8 cellular contexts compared by ENCODE assay signal in the genomic region with DNA sequence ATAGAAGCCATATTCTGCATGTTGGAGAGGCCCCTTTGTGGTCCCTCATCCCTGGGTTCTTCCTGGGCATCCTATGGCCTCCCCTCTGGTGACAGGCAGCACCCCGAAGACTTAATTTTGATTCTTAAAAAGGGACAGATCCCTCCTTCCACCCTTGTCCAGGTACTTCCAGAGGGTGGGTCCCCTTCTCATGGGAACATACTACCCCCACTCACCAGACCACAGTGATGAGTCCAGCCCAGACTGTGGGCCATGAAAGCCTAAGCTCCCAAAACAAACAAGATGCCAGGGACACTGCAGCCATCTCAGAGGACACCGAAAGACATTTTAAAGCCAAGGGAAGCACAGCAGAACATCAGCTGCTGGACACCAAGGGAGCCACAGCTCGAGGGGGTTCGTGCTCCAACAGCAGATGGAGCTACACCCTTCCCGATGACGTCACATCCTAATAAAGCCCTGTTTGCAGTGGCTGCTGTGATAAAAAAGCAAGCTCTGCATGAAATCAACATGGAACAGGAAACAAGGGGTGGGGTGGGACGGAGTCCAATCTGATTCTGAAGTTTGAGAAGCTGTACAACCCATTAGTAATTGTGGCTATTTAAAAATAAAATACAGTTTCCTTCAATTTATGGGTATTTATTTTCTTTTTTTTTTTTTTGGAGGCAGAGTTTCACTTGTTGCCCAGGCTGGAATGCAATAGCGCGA. TPM values are rescaled to one million over a fixed set of nuclear protein-coding genes. Genes with fewer than 3 reads are reported as not detected.
DNase-seq lines count a peak whose midpoint lies in the region; ATAC-seq, FAIRE-seq and TF ChIP-seq lines count a peak whose summit lies in the region.

No MANE protein-coding gene starts in this region.

- H4K20me1 ChIP-seq in astrocyte (ENCODE audit: insufficient read depth, low read length) = peaks cover 100% of the 10 kb centered on the region

- ATAC-seq in heart left ventricle (peak; percentile 77 to 94 (median 90)), HG03521 (IDR thresholded peaks at IDR 0.05; ENCODE audit: unreplicated experiment) (no peak)

- intact Hi-C loops in activated CD4-positive, alpha-beta T cell treated with anti-CD3 and anti-CD28 coated beads, Interleukin-2, amount 10 ng/mL, durations not matched to agents 24 days and 14 days (cut with micrococcal nuclease) = no loop called here
- intact Hi-C loops in heart left ventricle (cut with DNase I) = loop anchor here in 7 of 10 donors (2.0 to 5.0 kb wide), 3 partner anchors 32 to 49 kb away; partner anchors contain the start of gene GNB1 (in 7 of the 7)

- no peak for TF ChIP-seq POLR2A in heart left ventricle (IDR thresholded peaks at IDR 0.05)

- H3K36me3 ChIP-seq in astrocyte (ENCODE audit: insufficient read depth, low read length) (peaks cover 3% of the 10 kb centered on the region), heart left ventricle (peaks cover 0 to 4% (median 0%) of the 10 kb centered on the region in 9 donors)

- WGBS in heart left ventricle, 4 donors = 21 to 33% (median 25%) methylated on average over 9 of the region's 9 CpGs

- no peak for FAIRE-seq in astrocyte (lab: Jason Lieb, UNC)

- peak overlapping the region; percentile 68 for H3K4me2 ChIP-seq in astrocyte (ENCODE audit: low read length)

- H3K27me3 Mint-ChIP-seq in activated CD4-positive, alpha-beta T cell treated with anti-CD3 and anti-CD28 coated beads, Interleukin-2, amount 10 ng/mL, durations not matched to agents 24 days and 14 days = no peaks in the 10 kb centered on the region
- H3K27me3 Mint-ChIP-seq in astrocyte (ENCODE audit: low read depth, unreplicated experiment) = no peaks in the 10 kb centered on the region

- H3K27ac ChIP-seq in astrocyte (ENCODE audit: low read depth, low read length) (peak overlapping the region; percentile 33), heart left ventricle (peak overlapping the region; percentile 73 to 89 (median 83))

- TF ChIP-seq CTCF in astrocyte (IDR thresholded peaks at IDR 0.05; ENCODE audit: insufficient read depth, low read depth, low read length) = peak; percentile 28
- TF ChIP-seq CTCF in heart left ventricle (IDR thresholded peaks at IDR 0.05) = peak in 11 of 12 donors; percentile 17 to 80 (median 53)
- no peak for TF ChIP-seq CTCF in GM10266 (IDR thresholded peaks at IDR 0.05; ENCODE audit: control insufficient read depth, insufficient read depth, low read depth, missing control alignments)

- H3K36me3 Mint-ChIP-seq in activated CD4-positive, alpha-beta T cell treated with anti-CD3 and anti-CD28 coated beads, Interleukin-2, amount 10 ng/mL, durations not matched to agents 24 days and 14 days (ENCODE audit: low read depth) = peaks cover 4% of the 10 kb centered on the region
- H3K36me3 Mint-ChIP-seq in astrocyte (ENCODE audit: low read depth, unreplicated experiment) = peaks cover 5% of the 10 kb centered on the region

- H3K4me1 ChIP-seq in astrocyte (ENCODE audit: insufficient read depth, low read length) (peaks cover 15% of the 10 kb centered on the region), heart left ventricle (peaks cover 20 to 95% (median 78%) of the 10 kb centered on the region in 12 donors)

- H3K9me3 ChIP-seq in astrocyte (ENCODE audit: insufficient read depth, low read depth, low read length) (no peaks in the 10 kb centered on the region), heart left ventricle (no peaks in the 10 kb centered on the region)

- H3K27me3 ChIP-seq in astrocyte (ENCODE audit: insufficient read depth, low read length) (no peaks in the 10 kb centered on the region), heart left ventricle (no peaks in the 10 kb centered on the region)

- peaks cover 37% of the 10 kb centered on the region for H3K4me1 Mint-ChIP-seq in activated CD4-positive, alpha-beta T cell treated with anti-CD3 and anti-CD28 coated beads, Interleukin-2, amount 10 ng/mL, durations not matched to agents 24 days and 14 days
- H3K4me1 Mint-ChIP-seq in astrocyte (ENCODE audit: low read depth, unreplicated experiment) = peaks cover 36% of the 10 kb centered on the region

- H3K4me3 ChIP-seq in astrocyte (ENCODE audit: insufficient read depth, low read depth, low read length) (no peak overlapping the region), heart left ventricle (peak overlapping the region in 9 of 12 donors; percentile 14 to 38 (median 35))

- peaks cover 99% of the 10 kb centered on the region for H3K79me2 ChIP-seq in astrocyte (ENCODE audit: insufficient read depth, low read length)

- DNase-seq in activated CD4-positive, alpha-beta T cell treated with anti-CD3 and anti-CD28 coated beads, Interleukin-2, amount 10 ng/mL, durations not matched to agents 24 days and 14 days = no peak
- no peak for DNase-seq in activated CD4-positive, alpha-beta T cell treated with anti-CD3 and anti-CD28 coated beads for 1 hour
- DNase-seq in NCI-H774 (lab: John Stamatoyannopoulos, UW) = peak; percentile 6
- peak; percentile 73 for DNase-seq in astrocyte (ENCODE audit: low read depth)
- peak; percentile 73 to 92 (median 89) for DNase-seq in heart left ventricle
- peak; percentile 70 for DNase-seq in putamen (ENCODE audit: low spot score)
- no peak for DNase-seq in GM10266 (ENCODE audit: extremely low spot score)

- H3K9me3 Mint-ChIP-seq in activated CD4-positive, alpha-beta T cell treated with anti-CD3 and anti-CD28 coated beads, Interleukin-2, amount 10 ng/mL, durations not matched to agents 24 days and 14 days = no peaks in the 10 kb centered on the region
- H3K9me3 Mint-ChIP-seq in astrocyte (ENCODE audit: unreplicated experiment) = no peaks in the 10 kb centered on the region

- no peak overlapping the region for H2AFZ ChIP-seq in astrocyte (ENCODE audit: low read depth, low read length)

- H3K4me3 Mint-ChIP-seq in activated CD4-positive, alpha-beta T cell treated with anti-CD3 and anti-CD28 coated beads, Interleukin-2, amount 10 ng/mL, durations not matched to agents 24 days and 14 days = no peak overlapping the region
- H3K4me3 Mint-ChIP-seq in astrocyte (ENCODE audit: unreplicated experiment) = peak overlapping the region; percentile 40

- peak overlapping the region; percentile 39 for H3K27ac Mint-ChIP-seq in activated CD4-positive, alpha-beta T cell treated with anti-CD3 and anti-CD28 coated beads, Interleukin-2, amount 10 ng/mL, durations not matched to agents 24 days and 14 days
- H3K27ac Mint-ChIP-seq in astrocyte (ENCODE audit: unreplicated experiment) = peak overlapping the region; percentile 91

- peak overlapping the region; percentile 4 for H3K9ac ChIP-seq in astrocyte (ENCODE audit: low read length)

RNA-seq across cellular contexts. Expression of gene GNB1, which starts 32.4 kb away (rescaled TPM):
- 403 and 422 TPM in 2 replicates for total RNA-seq in activated CD4-positive, alpha-beta T cell treated with anti-CD3 and anti-CD28 coated beads, Interleukin-2, amount 10 ng/mL, durations not matched to agents 24 days and 14 days
- total RNA-seq in astrocyte = 583 and 602 TPM in 2 replicates
- 100 to 1,000 TPM in 7 of 9 donors, 10 to 100 TPM in 2; 83.8 to 275 (median 172) TPM for total RNA-seq in heart left ventricle
- 100 to 1,000 TPM in 1 of 2 donors, 10 to 100 TPM in 1; 52.9 to 181 TPM for polyA plus RNA-seq in heart left ventricle

RNA-seq across cellular contexts. Expression of gene CALML6, which starts 56.5 kb away (rescaled TPM):
- 0.59 TPM in 1 of 2 replicates, not detected in the other for total RNA-seq in activated CD4-positive, alpha-beta T cell treated with anti-CD3 and anti-CD28 coated beads, Interleukin-2, amount 10 ng/mL, durations not matched to agents 24 days and 14 days
- 0.91 and 1.4 TPM in 2 replicates for total RNA-seq in astrocyte
- under 1 TPM in 3 of 9 donors, not detected in 6; 0.17 to 0.58 (median 0.29) TPM for total RNA-seq in heart left ventricle
- polyA plus RNA-seq in heart left ventricle = not detected

Comparison
In these comparisons a context has a peak if more than half of its experiments do, and no peak if none do; other contexts are left out.
1. DNase-seq: peak in NCI-H774 (single experiment), astrocyte (single experiment), heart left ventricle (5 of 5) and putamen (single experiment); none in activated CD4-positive, alpha-beta T cell treated with anti-CD3 and anti-CD28 coated beads, Interleukin-2, amount 10 ng/mL, durations not matched to agents 24 days and 14 days (single experiment), activated CD4-positive, alpha-beta T cell treated with anti-CD3 and anti-CD28 coated beads for 1 hour (single experiment) and GM10266 (single experiment).